In the genomic region with DNA sequence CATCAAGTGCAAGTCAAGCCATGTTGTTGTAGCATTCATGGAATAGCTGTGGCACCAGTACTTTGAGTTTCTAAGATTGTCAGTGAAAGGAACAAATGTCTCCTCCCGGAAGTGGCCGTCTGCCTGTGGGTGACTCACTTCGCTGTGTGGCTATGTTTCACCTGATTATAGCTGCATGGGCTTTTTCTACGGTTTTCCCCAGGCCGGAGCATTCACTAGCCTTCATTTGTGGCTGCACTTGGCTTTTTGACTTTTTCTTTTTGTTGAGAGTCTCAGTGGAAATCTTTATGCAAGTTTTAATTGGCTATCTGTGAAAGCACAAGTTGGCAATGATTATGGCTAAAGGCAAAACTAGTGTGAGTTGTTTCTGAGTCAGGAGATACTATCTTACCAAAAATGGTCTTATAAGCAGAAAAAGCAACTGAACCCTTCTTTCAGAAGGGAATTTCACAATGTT, we compare ENCODE assay signal across 9 cellular contexts. TPM values are rescaled to one million over a fixed set of nuclear protein-coding genes. Genes with fewer than 3 reads are reported as not detected.
A peak's percentile ranks its signal among the peaks of the same experiment; 100 is the strongest.
DNase-seq lines count a peak whose midpoint lies in the region; ATAC-seq and TF ChIP-seq lines count a peak whose summit lies in the region.
"Had no signal": no experiment of that assay in that cellular context is flagged by ENCODE, and none has a peak within 500 bp of the region (broad histone marks: within the 10 kb centered on the region; RNA-seq: fewer than 3 reads in every experiment).

No MANE protein-coding gene starts in this region.

- CTCF ChIA-PET in RWPE1 (lab: Yijun Ruan, JAX), result interaction anchor here (0.6 kb wide), 3 partner anchors 15 to 95 kb away, joined by 3 to 4 read pairs (median 3); no protein-coding TSS in a partner anchor

- ATAC-seq in GM18520 (IDR thresholded peaks at IDR 0.05; ENCODE audit: unreplicated experiment), result peak; percentile 96
- peak; percentile 65 for ATAC-seq in HG02642 (IDR thresholded peaks at IDR 0.05; ENCODE audit: poor library complexity, unreplicated experiment)
- ATAC-seq in HG02870 (IDR thresholded peaks at IDR 0.05; ENCODE audit: unreplicated experiment), result no peak
- ATAC-seq: left colon had no signal

- H3K4me3 ChIP-seq in esophagus muscularis mucosa (no peak overlapping the region), Peyer's patch (no peak overlapping the region)

- intact Hi-C loops in esophagus muscularis mucosa (cut with DNase I) (no loop called here), posterior vena cava (cut with DNase I) (no loop called here)

- no peaks in the 10 kb centered on the region for H3K27me3 ChIP-seq in esophagus muscularis mucosa
- H3K27me3 ChIP-seq in Peyer's patch, result no peaks in the 10 kb centered on the region

- peak; percentile 45 for DNase-seq in RWPE1 (ENCODE audit: low spot score)
- peak; percentile 56 for DNase-seq in glomerular visceral epithelial cell (ENCODE audit: extremely low spot score)
- DNase-seq in esophagus muscularis mucosa (ENCODE audit: extremely low spot score), result no peak
- DNase-seq in Peyer's patch, result no peak
- DNase-seq in posterior vena cava (ENCODE audit: low spot score), result no peak
- DNase-seq: left colon had no signal

- WGBS in esophagus muscularis mucosa, result 80% methylated on average over 5 of the region's 5 CpGs

- POLR2A ChIA-PET in RWPE1 (lab: Yijun Ruan, JAX; ENCODE audit: low non-redundant PET), result no interaction called here

- H3K27ac ChIP-seq in RWPE1, result no peak overlapping the region
- no peak overlapping the region for H3K27ac ChIP-seq in esophagus muscularis mucosa (replicated peaks in 1 of 4)
- no peak overlapping the region for H3K27ac ChIP-seq in Peyer's patch

- H3K9me3 ChIP-seq in esophagus muscularis mucosa (no peaks in the 10 kb centered on the region), Peyer's patch (no peaks in the 10 kb centered on the region)

- H3K36me3 ChIP-seq in esophagus muscularis mucosa (no peaks in the 10 kb centered on the region), Peyer's patch (no peaks in the 10 kb centered on the region)

- no peak for TF ChIP-seq POLR2A in esophagus muscularis mucosa (IDR thresholded peaks at IDR 0.05; ENCODE audit: low read depth)
- no peak for TF ChIP-seq POLR2A in Peyer's patch (IDR thresholded peaks at IDR 0.05)

- H3K4me1 ChIP-seq in esophagus muscularis mucosa (no peaks in the 10 kb centered on the region), Peyer's patch (no peaks in the 10 kb centered on the region)

- no peak for TF ChIP-seq EP300 in esophagus muscularis mucosa (IDR thresholded peaks at IDR 0.05)

- TF ChIP-seq CTCF in RWPE1 (conservative IDR thresholded peaks at IDR 0.05; ENCODE audit: low read depth) (no peak), esophagus muscularis mucosa (IDR thresholded peaks at IDR 0.05) (no peak), Peyer's patch (IDR thresholded peaks at IDR 0.05) (no peak)

RNA-seq across cellular contexts. Expression of a gene that starts 35.0 kb away (rescaled TPM):
- 10 to 100 TPM; 40.3 to 55.5 (median 47.3) TPM for total RNA-seq in esophagus muscularis mucosa
- 100 to 1,000 TPM; 158 to 281 (median 250) TPM for total RNA-seq in Peyer's patch
- total RNA-seq in posterior vena cava, result 100 to 1,000 TPM in 1 of 2 donors, 10 to 100 TPM in 1; 93.6 to 103 TPM

Comparison
In these comparisons a context has a peak if more than half of its experiments do, and no peak if none do; other contexts are left out.
1. DNase-seq: peak in RWPE1 (single experiment) and glomerular visceral epithelial cell (single experiment); none in esophagus muscularis mucosa (single experiment), Peyer's patch (0 of 3) and posterior vena cava (single experiment).